ENCODE assay signal across 8 cellular contexts in the genomic region with DNA sequence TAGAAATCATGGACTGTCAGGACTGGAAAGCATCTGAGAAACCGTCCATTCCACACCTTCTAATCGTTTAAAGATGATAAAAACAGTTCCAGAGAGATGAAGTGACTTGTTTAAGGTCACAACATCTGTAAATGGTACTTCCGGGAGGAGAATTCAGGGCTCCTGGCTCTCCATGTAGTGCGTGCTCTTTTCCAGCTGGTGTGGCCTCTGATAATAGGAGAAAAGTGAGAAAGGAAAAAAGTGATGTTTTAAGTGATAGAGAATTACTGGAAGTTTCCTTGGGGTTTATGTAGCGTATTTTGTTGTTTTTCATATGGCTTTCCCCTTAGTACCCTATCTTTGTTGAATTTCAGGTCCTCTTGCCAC. TPM values are rescaled to one million over a fixed set of nuclear protein-coding genes. Genes with fewer than 3 reads are reported as not detected.
DNase-seq lines count a peak whose midpoint lies in the region; ATAC-seq, FAIRE-seq and TF ChIP-seq lines count a peak whose summit lies in the region.

No MANE protein-coding gene starts in this region.

- 7 to 12% (median 11%) methylated on average over 5 of the region's 5 CpGs for WGBS in heart left ventricle, 4 donors
- under 1% methylated on average over 5 of the region's 5 CpGs for WGBS in K562 (ENCODE audit: insufficient coverage, low coverage, missing lambda C conversion rate)

- no peaks in the 10 kb centered on the region for H3K27me3 Mint-ChIP-seq in memory B cell

- peak overlapping the region; percentile 100 for H3K4me3 Mint-ChIP-seq in memory B cell

- intact Hi-C loops in heart left ventricle (cut with DNase I) (no loop called here), Right ventricle myocardium inferior (cut with DNase I) (no loop called here), K562 (cut with micrococcal nuclease) (no loop called here)

- H3K79me2 ChIP-seq in K562 (ENCODE audit: control insufficient read depth, insufficient read depth, low read length), result peaks cover 59% of the 10 kb centered on the region

- H4K20me1 ChIP-seq in K562 (replicated peaks; ENCODE audit: control insufficient read depth, insufficient read depth, low read length), result no peaks in the 10 kb centered on the region

- POLR2A ChIA-PET in K562 (lab: Yijun Ruan, JAX), result interaction anchor here (0.8 to 2.0 kb wide), 5 partner anchors 9 to 32 kb away, joined by 4 to 7 read pairs (median 5); partner anchors contain the start of gene TGFBRAP1

- H3K4me3 ChIP-seq in heart left ventricle, result peak overlapping the region; percentile 70 to 92 (median 84)
- H3K4me3 ChIP-seq in K562, result peak overlapping the region; percentile 60

- no peak for TF ChIP-seq EP300 in K562 (IDR thresholded peaks at IDR 0.05; ENCODE audit: low read length)

- peaks cover 12% of the 10 kb centered on the region for H3K4me1 Mint-ChIP-seq in memory B cell

- TF ChIP-seq POLR2A in heart left ventricle (IDR thresholded peaks at IDR 0.05), result no peak
- TF ChIP-seq POLR2A in K562 (conservative IDR thresholded peaks at IDR 0.05), result no peak

- no peaks in the 10 kb centered on the region for H3K9me3 Mint-ChIP-seq in memory B cell

- peaks cover 0 to 29% (median 21%) of the 10 kb centered on the region in 12 donors for H3K4me1 ChIP-seq in heart left ventricle
- H3K4me1 ChIP-seq in K562 (replicated peaks in 1 of 2; ENCODE audit: control insufficient read depth in 2 of 2, insufficient read depth in 2 of 2, low read length in 2 of 2), result peaks cover 3 to 24% of the 10 kb centered on the region in 2 experiments; a peak in 3 of 5 replicates

- no peaks in the 10 kb centered on the region for H3K9me1 ChIP-seq in K562 (ENCODE audit: control insufficient read depth, insufficient read depth, low read length)

- in situ Hi-C loops in K562 (cut with MboI), result no loop called here

- TSS peak; percentile 53 for BruUV-seq in K562 (replicated peaks; lab: Mats Ljungman, UMichigan)

- H3K27ac Mint-ChIP-seq in memory B cell, result peak overlapping the region; percentile 99

- H3K27ac ChIP-seq in heart left ventricle (peak overlapping the region in 11 of 12 donors; percentile 83 to 98 (median 94)), K562 (ENCODE audit: extremely low read depth, low read depth, low read length) (peak overlapping the region; percentile 58)

- FAIRE-seq in K562 (lab: Jason Lieb, UNC), result no peak

- H3K36me3 ChIP-seq in heart left ventricle (peaks cover 0 to 45% (median 33%) of the 10 kb centered on the region in 9 donors), K562 (ENCODE audit: control insufficient read depth, insufficient read depth, low read length) (peaks cover 47% of the 10 kb centered on the region)

- DNase-seq in heart left ventricle (no peak), Right ventricle myocardium inferior (ENCODE audit: missing footprints) (no peak), K562 (ENCODE audit: extremely low read depth in 1 of 4, low spot score in 3 of 4) (peak in 1 of 4 experiments; percentile 31), memory B cell (ENCODE audit: low spot score in 2 of 2) (no peak), NCI-H446 treated with DMSO at 0.1 percent for 48 hours (lab: John Stamatoyannopoulos, UW) (no peak), NCI-H1092 treated with DMSO at 0.1 percent for 48 hours (lab: John Stamatoyannopoulos, UW) (no peak), omental fat pad (ENCODE audit: low spot score) (no peak)

- ATAC-seq in heart left ventricle (peak in 2 of 4 donors; percentile 8 to 12), Right ventricle myocardium inferior (no peak), HG03457 (IDR thresholded peaks at IDR 0.05; ENCODE audit: unreplicated experiment) (peak; percentile 11), K562 (peak; percentile 56), memory B cell (ENCODE audit: low read depth) (no peak), omental fat pad (ENCODE audit: low FRiP score) (no peak)

- peak overlapping the region; percentile 74 for H2AFZ ChIP-seq in K562 (ENCODE audit: low read depth, low read length)

- CTCF ChIA-PET in K562 (lab: Yijun Ruan, JAX; ENCODE audit: low intra/inter-chr PET ratio), result no interaction called here

- H3K4me2 ChIP-seq in K562 (ENCODE audit: insufficient read depth, low read length), result peak overlapping the region; percentile 84

- H3K9me3 ChIP-seq in heart left ventricle (no peaks in the 10 kb centered on the region), K562 (replicated peaks; ENCODE audit: control insufficient read depth, insufficient read depth, low read depth, low read length) (no peaks in the 10 kb centered on the region)

- TF ChIP-seq CTCF in heart left ventricle (IDR thresholded peaks at IDR 0.05), result no peak
- TF ChIP-seq CTCF in K562 (IDR thresholded peaks at IDR 0.05 in 2 of 3, conservative IDR thresholded peaks at IDR 0.05 in 1 of 3; ENCODE audit: insufficient read depth in 2 of 3, low read depth in 1 of 3, low read length in 3 of 3), result no peak
- TF ChIP-seq CTCF in omental fat pad (IDR thresholded peaks at IDR 0.05), result no peak

- peak overlapping the region; percentile 98 to 99 for H3K9ac ChIP-seq in K562 (ENCODE audit: insufficient read depth in 1 of 2, low read depth in 2 of 2, low read length in 2 of 2)

- H3K27me3 ChIP-seq in heart left ventricle (no peaks in the 10 kb centered on the region), K562 (ENCODE audit: control insufficient read depth in 2 of 2, insufficient read depth in 2 of 2, low read length in 2 of 2) (no peaks in the 10 kb centered on the region)

- no peak for TF ChIP-seq RAD21 in K562 (CRISPR knock-in tag; conservative IDR thresholded peaks at IDR 0.05 in 1 of 2, IDR thresholded peaks at IDR 0.05 in 1 of 2)

- peaks cover 7% of the 10 kb centered on the region for H3K36me3 Mint-ChIP-seq in memory B cell

TF ChIP-seq in K562, 482 proteins besides CTCF, POLR2A, EP300 and RAD21 (continues in another document):
- TF ChIP-seq ATF6 (CRISPR knock-in tag; IDR thresholded peaks at IDR 0.05) (no peak), KLF10 (CRISPR knock-in tag; IDR thresholded peaks at IDR 0.05) (no peak), ZNF224 (CRISPR knock-in tag; IDR thresholded peaks at IDR 0.05) (0 out of 2 replicates have a peak, but pooled peaks have one; percentile 3)

RNA-seq across cellular contexts. Expression of gene C2orf49, which starts 0.7 kb away (rescaled TPM):
- total RNA-seq in heart left ventricle (10 to 100 TPM; 12.1 to 21.7 (median 15.6) TPM), Right ventricle myocardium inferior (16.7 TPM), K562 (2014; rRNA removed) (16.2 and 22.8 TPM in 2 replicates), K562 (2014; rRNA removed; fragmentation: Illumina TruSeq; extraction: Trizol) (26.2 and 27.8 TPM in 2 replicates), K562 (2015; rRNA removed; fragmentation: Illumina TruSeq; extraction: Trizol) (22.6 and 25.6 TPM in 2 replicates), K562 (2021) (17.9 and 18.2 TPM in 2 replicates), omental fat pad (10 to 100 TPM; 14.3 to 18.3 (median 15.9) TPM)
- polyA plus RNA-seq in heart left ventricle (10 to 100 TPM; 14.5 to 15.7 TPM), K562 (2011; rRNA removed) (27.6 and 32.7 TPM in 2 replicates), K562 (2014; fragmentation: Illumina TruSeq; extraction: Trizol) (33.0 and 38.2 TPM in 2 replicates), K562 (2014; fragmentation: Nextera tagmentation; extraction: Ambion mirVana) (10 to 100 TPM; 20.4 to 24.2 TPM), K562 (2014; rRNA removed) (24.0 and 28.9 TPM in 2 replicates)
- total RNA-seq in K562 (2011; cell fraction: chromatin; rRNA removed; ENCODE audit: low replicate concordance), result 10.0 and 22.3 TPM in 2 replicates
- 7.4 and 7.7 TPM in 2 replicates for total RNA-seq in K562 (2011; cell fraction: nucleolus; rRNA removed)
- 15.1 and 30.0 TPM in 2 replicates for total RNA-seq in K562 (2011; cell fraction: nucleoplasm; rRNA removed)
- 4.5 and 13.5 TPM in 2 replicates for polyA plus RNA-seq in K562 (2011; cell fraction: cytosol; rRNA removed)
- 12.1 and 18.5 TPM in 2 replicates for polyA plus RNA-seq in K562 (2011; cell fraction: nucleus; rRNA removed)
- polyA plus RNA-seq in K562 (2012), result 18.0 and 22.4 TPM in 2 replicates
- polyA minus RNA-seq in K562 (2011; rRNA and poly(A)+ RNA removed), result 16.1 and 16.6 TPM in 2 replicates
- polyA minus RNA-seq in K562 (2011; cell fraction: cytosol; rRNA and poly(A)+ RNA removed), result 7.7 and 8.6 TPM in 2 replicates
- 8.3 and 13.3 TPM in 2 replicates for polyA minus RNA-seq in K562 (2011; cell fraction: nucleus; rRNA and poly(A)+ RNA removed)

RNA-seq across cellular contexts. Expression of gene TGFBRAP1, which starts 8.5 kb away (rescaled TPM):
- total RNA-seq in heart left ventricle, result 10 to 100 TPM in 7 of 9 donors, 1 to 10 TPM in 2; 7.6 to 20.0 (median 13.1) TPM
- 1 to 10 TPM; 1.8 to 8.2 TPM for polyA plus RNA-seq in heart left ventricle
- 10.3 TPM for total RNA-seq in Right ventricle myocardium inferior
- 12.6 and 19.3 TPM in 2 replicates for total RNA-seq in K562 (2011; cell fraction: chromatin; rRNA removed; ENCODE audit: low replicate concordance)
- 11.0 and 11.4 TPM in 2 replicates for total RNA-seq in K562 (2011; cell fraction: nucleolus; rRNA removed)
- total RNA-seq in K562 (2011; cell fraction: nucleoplasm; rRNA removed), result 9.5 and 11.0 TPM in 2 replicates
- 12.2 and 14.8 TPM in 2 replicates for total RNA-seq in K562 (2014; rRNA removed)
- 10.1 and 11.0 TPM in 2 replicates for total RNA-seq in K562 (2014; rRNA removed; fragmentation: Illumina TruSeq; extraction: Trizol)
- total RNA-seq in K562 (2015; rRNA removed; fragmentation: Illumina TruSeq; extraction: Trizol), result 12.8 and 13.0 TPM in 2 replicates
- 18.0 and 19.6 TPM in 2 replicates for total RNA-seq in K562 (2021)
- 8.9 TPM in 2 replicates for polyA plus RNA-seq in K562 (2011; rRNA removed)
- polyA plus RNA-seq in K562 (2011; cell fraction: cytosol; rRNA removed), result 9.1 and 10.5 TPM in 2 replicates
- 14.7 and 21.4 TPM in 2 replicates for polyA plus RNA-seq in K562 (2011; cell fraction: nucleus; rRNA removed)
- 11.4 and 13.0 TPM in 2 replicates for polyA plus RNA-seq in K562 (2012)
- 15.5 and 16.0 TPM in 2 replicates for polyA plus RNA-seq in K562 (2014; fragmentation: Illumina TruSeq; extraction: Trizol)
- polyA plus RNA-seq in K562 (2014; fragmentation: Nextera tagmentation; extraction: Ambion mirVana), result 1 to 10 TPM; 3.7 to 4.3 TPM
- 10.5 and 13.8 TPM in 2 replicates for polyA plus RNA-seq in K562 (2014; rRNA removed)
- polyA minus RNA-seq in K562 (2011; rRNA and poly(A)+ RNA removed), result 9.3 and 11.3 TPM in 2 replicates
- 9.6 and 10.6 TPM in 2 replicates for polyA minus RNA-seq in K562 (2011; cell fraction: cytosol; rRNA and poly(A)+ RNA removed)
- 8.6 and 9.9 TPM in 2 replicates for polyA minus RNA-seq in K562 (2011; cell fraction: nucleus; rRNA and poly(A)+ RNA removed)
- total RNA-seq in omental fat pad, result 10 to 100 TPM; 20.6 to 29.2 (median 25.7) TPM

Comparison
In these comparisons a context has a peak if more than half of its experiments do, and no peak if none do; other contexts are left out.
1. ATAC-seq: peak in HG03457 (single experiment) and K562 (single experiment); none in Right ventricle myocardium inferior (single experiment), memory B cell (single experiment) and omental fat pad (single experiment).